Comparison of ENCODE assay signal across 1 cellular context in the genomic region with DNA sequence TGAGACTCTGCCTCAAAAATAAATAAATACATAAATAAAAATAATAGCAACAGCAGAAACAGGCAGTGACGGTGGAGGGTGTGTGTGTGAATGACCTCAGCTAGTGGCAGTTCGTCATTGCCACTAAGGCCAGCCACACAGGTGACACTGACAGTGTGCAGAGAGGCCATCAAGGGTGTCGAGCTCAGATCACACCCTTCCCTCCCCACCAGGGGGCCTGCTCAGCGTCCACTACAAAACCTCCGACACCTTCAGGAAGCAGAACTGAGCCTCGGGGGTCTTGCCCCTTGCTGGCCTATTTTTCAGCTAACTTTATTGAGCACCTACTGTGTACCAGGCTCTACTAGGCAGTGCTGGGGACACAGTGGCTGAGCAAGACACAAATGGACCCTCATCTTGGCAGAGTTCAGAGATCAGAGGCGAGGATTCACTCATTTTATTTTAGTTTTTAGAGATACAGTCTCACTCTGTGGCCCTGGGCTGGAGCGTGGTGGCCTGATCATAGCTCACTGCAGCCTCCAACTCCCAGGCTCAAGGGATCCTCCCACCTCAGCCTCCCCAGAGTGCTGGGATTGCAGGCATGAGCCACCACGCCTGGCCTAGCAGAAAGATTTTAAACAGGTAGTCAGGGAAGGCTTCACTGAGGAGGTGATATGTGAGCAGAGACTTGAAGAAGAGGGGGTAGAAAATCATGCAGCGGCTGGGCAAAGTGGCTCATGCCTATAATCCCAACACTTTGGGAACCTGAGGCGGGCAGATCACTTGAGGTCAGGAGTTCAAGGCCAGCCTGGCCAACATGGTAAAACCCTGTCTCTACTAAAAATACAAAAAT.
TF ChIP-seq lines count a peak whose summit lies in the region.

No MANE protein-coding gene starts in this region.

TF ChIP-seq in SK-N-SH treated with all-trans-retinoic acid at 6 μM for 48 hours, 23 proteins besides CTCF, POLR2A, EP300 and RAD21 (continued from another document):
- TF ChIP-seq, protein P1, sequence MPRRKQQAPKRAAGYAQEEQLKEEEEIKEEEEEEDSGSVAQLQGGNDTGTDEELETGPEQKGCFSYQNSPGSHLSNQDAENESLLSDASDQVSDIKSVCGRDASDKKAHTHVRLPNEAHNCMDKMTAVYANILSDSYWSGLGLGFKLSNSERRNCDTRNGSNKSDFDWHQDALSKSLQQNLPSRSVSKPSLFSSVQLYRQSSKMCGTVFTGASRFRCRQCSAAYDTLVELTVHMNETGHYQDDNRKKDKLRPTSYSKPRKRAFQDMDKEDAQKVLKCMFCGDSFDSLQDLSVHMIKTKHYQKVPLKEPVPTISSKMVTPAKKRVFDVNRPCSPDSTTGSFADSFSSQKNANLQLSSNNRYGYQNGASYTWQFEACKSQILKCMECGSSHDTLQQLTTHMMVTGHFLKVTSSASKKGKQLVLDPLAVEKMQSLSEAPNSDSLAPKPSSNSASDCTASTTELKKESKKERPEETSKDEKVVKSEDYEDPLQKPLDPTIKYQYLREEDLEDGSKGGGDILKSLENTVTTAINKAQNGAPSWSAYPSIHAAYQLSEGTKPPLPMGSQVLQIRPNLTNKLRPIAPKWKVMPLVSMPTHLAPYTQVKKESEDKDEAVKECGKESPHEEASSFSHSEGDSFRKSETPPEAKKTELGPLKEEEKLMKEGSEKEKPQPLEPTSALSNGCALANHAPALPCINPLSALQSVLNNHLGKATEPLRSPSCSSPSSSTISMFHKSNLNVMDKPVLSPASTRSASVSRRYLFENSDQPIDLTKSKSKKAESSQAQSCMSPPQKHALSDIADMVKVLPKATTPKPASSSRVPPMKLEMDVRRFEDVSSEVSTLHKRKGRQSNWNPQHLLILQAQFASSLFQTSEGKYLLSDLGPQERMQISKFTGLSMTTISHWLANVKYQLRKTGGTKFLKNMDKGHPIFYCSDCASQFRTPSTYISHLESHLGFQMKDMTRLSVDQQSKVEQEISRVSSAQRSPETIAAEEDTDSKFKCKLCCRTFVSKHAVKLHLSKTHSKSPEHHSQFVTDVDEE (CRISPR knock-in tag; IDR thresholded peaks at IDR 0.05) = no peak
- no peak for TF ChIP-seq SNAI2 (CRISPR knock-in tag; IDR thresholded peaks at IDR 0.05)
